Comparison of ENCODE assay signal across 12 cellular contexts in the genomic region with DNA sequence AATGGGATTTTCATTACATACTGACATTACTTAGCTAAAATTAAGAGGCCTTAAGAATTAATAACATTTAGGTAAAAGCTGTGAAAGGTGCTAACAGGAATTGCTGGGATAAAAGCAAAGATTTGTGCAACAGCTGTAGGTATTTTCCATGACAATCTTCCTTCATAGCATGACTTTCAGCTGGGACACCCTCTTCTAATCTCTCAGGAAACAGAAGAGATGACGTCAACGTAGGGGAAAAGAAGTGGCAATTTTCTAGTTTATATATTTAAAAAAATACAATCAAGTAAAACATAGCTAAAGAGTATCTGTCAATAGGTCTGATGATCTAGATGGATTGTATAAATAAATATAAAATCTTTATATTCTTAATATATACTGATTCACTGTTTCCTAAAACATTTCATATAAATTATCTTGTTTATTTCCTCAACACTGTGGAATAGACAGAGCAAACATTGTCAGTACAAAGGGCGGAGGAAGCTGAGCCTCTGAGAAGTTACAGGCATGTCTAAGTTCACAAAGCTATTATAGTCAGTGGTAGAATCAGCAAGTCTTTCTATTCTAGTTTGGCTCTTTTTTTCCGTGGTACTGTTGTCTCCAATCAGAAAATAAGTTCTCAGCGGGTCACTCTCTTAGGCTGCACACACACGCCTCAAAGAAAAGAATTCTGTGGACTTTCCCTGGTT.
"Had no signal": no experiment of that assay in that cellular context is flagged by ENCODE, and none has a peak within 500 bp of the region (broad histone marks: within the 10 kb centered on the region; RNA-seq: fewer than 3 reads in every experiment).

No MANE protein-coding gene starts in this region.

- DNase-seq: activated CD4-positive, alpha-beta T cell treated with anti-CD3 and anti-CD28 coated beads, Interleukin-2, amount 50 U/mL, for 1 hour; activated CD4-positive, CD25-positive, alpha-beta regulatory T cell; activated naive CD4-positive, alpha-beta T cell treated with anti-CD3 and anti-CD28 coated beads, Interleukin-2, amount 10 ng/mL, durations not matched to agents 7 days and 5 days; activated T-cell treated with anti-CD3 and anti-CD28 coated beads for 4 hours; central memory CD4-positive, alpha-beta T cell; head of caudate nucleus; nephron progenitor cell; tibial artery had no signal

- H3K27ac ChIP-seq: tibial artery had no signal

- ATAC-seq: left lobe of liver had no signal

- H3K4me1 Mint-ChIP-seq: activated naive CD4-positive, alpha-beta T cell treated with anti-CD3 and anti-CD28 coated beads, Interleukin-2, amount 10 ng/mL, durations not matched to agents 7 days and 5 days; memory B cell had no signal

- H3K36me3 Mint-ChIP-seq: activated naive CD4-positive, alpha-beta T cell treated with anti-CD3 and anti-CD28 coated beads, Interleukin-2, amount 10 ng/mL, durations not matched to agents 7 days and 5 days; memory B cell had no signal

- H3K27me3 Mint-ChIP-seq: activated naive CD4-positive, alpha-beta T cell treated with anti-CD3 and anti-CD28 coated beads, Interleukin-2, amount 10 ng/mL, durations not matched to agents 7 days and 5 days had no signal

- H3K4me3 ChIP-seq: tibial artery had no signal

- H3K27me3 ChIP-seq: tibial artery had no signal

- H3K27ac Mint-ChIP-seq: activated naive CD4-positive, alpha-beta T cell treated with anti-CD3 and anti-CD28 coated beads, Interleukin-2, amount 10 ng/mL, durations not matched to agents 7 days and 5 days; activated T-helper 2 cell treated with anti-CD3 and anti-CD28 coated beads, Interferon-gamma antibody, Interleukin-2, Interleukin-4, amounts not matched to agents 10 μg/mL and 5 μg/mL and 100 μg/mL, durations not matched to agents 14 hours and 24 hours and 36 hours; memory B cell; nephron progenitor cell; T-helper 1 cell treated with Interleukin-12 subunit alpha and Interleukin-12 subunit beta and Interleukin-4 antibody, amounts not matched to agents 30 μg/mL and 1 μg/mL, for 36 hours had no signal

- H3K9me3 ChIP-seq: tibial artery had no signal

- H3K36me3 ChIP-seq: tibial artery had no signal

- H3K4me1 ChIP-seq: tibial artery had no signal

- H3K4me3 Mint-ChIP-seq: activated naive CD4-positive, alpha-beta T cell treated with anti-CD3 and anti-CD28 coated beads, Interleukin-2, amount 10 ng/mL, durations not matched to agents 7 days and 5 days; memory B cell; nephron progenitor cell; T-helper 1 cell treated with Interleukin-12 subunit alpha and Interleukin-12 subunit beta and Interleukin-4 antibody, amounts not matched to agents 30 μg/mL and 1 μg/mL, for 36 hours had no signal

- H3K9me3 Mint-ChIP-seq: activated naive CD4-positive, alpha-beta T cell treated with anti-CD3 and anti-CD28 coated beads, Interleukin-2, amount 10 ng/mL, durations not matched to agents 7 days and 5 days; activated T-helper 2 cell treated with anti-CD3 and anti-CD28 coated beads, Interferon-gamma antibody, Interleukin-2, Interleukin-4, amounts not matched to agents 10 μg/mL and 5 μg/mL and 100 μg/mL, durations not matched to agents 14 hours and 24 hours and 36 hours; memory B cell; nephron progenitor cell; T-helper 1 cell treated with Interleukin-12 subunit alpha and Interleukin-12 subunit beta and Interleukin-4 antibody, amounts not matched to agents 30 μg/mL and 1 μg/mL, for 36 hours had no signal
